ENCODE assay signal across 9 cellular contexts in genomic region chr6:30213654-30213998, GRCh38. TPM values are rescaled to one million over a fixed set of nuclear protein-coding genes. Genes with fewer than 3 reads are reported as not detected.
A peak's percentile ranks its signal among the peaks of the same experiment; 100 is the strongest.
DNase-seq lines count a peak whose midpoint lies in the region; ATAC-seq lines count a peak whose summit lies in the region.
"Had no signal": no experiment of that assay in that cellular context is flagged by ENCODE, and none has a peak within 500 bp of the region (broad histone marks: within the 10 kb centered on the region; RNA-seq: fewer than 3 reads in every experiment).

No MANE protein-coding gene starts in this region.

- ATAC-seq in stimulated activated memory B cell treated with anti-CD40 and anti-IgM and Interleukin-4, amounts not matched to agents 10 μg/mL and 1 μg/mL and 100 μg/mL, for 72 hours: no peak
- ATAC-seq in HG03565 (IDR thresholded peaks at IDR 0.05; ENCODE audit: unreplicated experiment): no peak

- CTCF ChIA-PET in activated CD4-positive, alpha-beta memory T cell treated with anti-CD3 and anti-CD28 coated beads for 36 hours (lab: Charles Lee): interaction anchor here (1.0 to 3.9 kb wide), 6 partner anchors 14 to 240 kb away, joined by 3 to 14 read pairs (median 5); no protein-coding TSS in a partner anchor

- peak overlapping the region; percentile 99 for H3K27ac Mint-ChIP-seq in activated CD4-positive, alpha-beta memory T cell treated with anti-CD3 and anti-CD28 coated beads for 36 hours
- H3K27ac Mint-ChIP-seq in stimulated activated memory B cell treated with anti-CD40 and anti-IgM and Interleukin-4, amounts not matched to agents 10 μg/mL and 1 μg/mL and 100 μg/mL, for 72 hours: peak overlapping the region; percentile 97

- H3K36me3 Mint-ChIP-seq in activated CD4-positive, alpha-beta memory T cell treated with anti-CD3 and anti-CD28 coated beads for 36 hours: peaks cover 20% of the 10 kb centered on the region
- peaks cover 15% of the 10 kb centered on the region for H3K36me3 Mint-ChIP-seq in stimulated activated memory B cell treated with anti-CD40 and anti-IgM and Interleukin-4, amounts not matched to agents 10 μg/mL and 1 μg/mL and 100 μg/mL, for 72 hours

- intact Hi-C loops in activated CD4-positive, alpha-beta memory T cell treated with anti-CD3 and anti-CD28 coated beads for 36 hours (cut with micrococcal nuclease): loop anchor here (1.0 to 5.0 kb wide), 4 partner anchors 44 to 491 kb away; partner anchors contain the start of gene HLA-F

- H3K27me3 Mint-ChIP-seq in activated CD4-positive, alpha-beta memory T cell treated with anti-CD3 and anti-CD28 coated beads for 36 hours: no peaks in the 10 kb centered on the region
- H3K27me3 Mint-ChIP-seq in stimulated activated memory B cell treated with anti-CD40 and anti-IgM and Interleukin-4, amounts not matched to agents 10 μg/mL and 1 μg/mL and 100 μg/mL, for 72 hours: no peaks in the 10 kb centered on the region

- H3K9me3 Mint-ChIP-seq in activated CD4-positive, alpha-beta memory T cell treated with anti-CD3 and anti-CD28 coated beads for 36 hours: no peaks in the 10 kb centered on the region
- no peaks in the 10 kb centered on the region for H3K9me3 Mint-ChIP-seq in stimulated activated memory B cell treated with anti-CD40 and anti-IgM and Interleukin-4, amounts not matched to agents 10 μg/mL and 1 μg/mL and 100 μg/mL, for 72 hours

- peak; percentile 63 for DNase-seq in DMS153 treated with DMSO at 0.1 percent for 48 hours (lab: John Stamatoyannopoulos, UW; ENCODE audit: unreplicated experiment)
- DNase-seq in DMS153 (lab: John Stamatoyannopoulos, UW): no peak
- no peak for DNase-seq in activated CD4-positive, alpha-beta memory T cell treated with anti-CD3 and anti-CD28 coated beads for 36 hours
- peak; percentile 9 for DNase-seq in iPS DF 4.7 (ENCODE audit: extremely low read depth, low spot score)
- no peak for DNase-seq in NOMO-1 treated with dmso at 0.1 percent for 144 hours (lab: John Stamatoyannopoulos, UW; ENCODE audit: unreplicated experiment)
- DNase-seq in DMS53 treated with DMSO at 0.1 percent for 48 hours (lab: John Stamatoyannopoulos, UW; ENCODE audit: unreplicated experiment): no peak

- peak overlapping the region; percentile 97 for H3K4me3 Mint-ChIP-seq in activated CD4-positive, alpha-beta memory T cell treated with anti-CD3 and anti-CD28 coated beads for 36 hours
- peak overlapping the region; percentile 89 for H3K4me3 Mint-ChIP-seq in stimulated activated memory B cell treated with anti-CD40 and anti-IgM and Interleukin-4, amounts not matched to agents 10 μg/mL and 1 μg/mL and 100 μg/mL, for 72 hours

- peaks cover 45% of the 10 kb centered on the region for H3K4me1 Mint-ChIP-seq in activated CD4-positive, alpha-beta memory T cell treated with anti-CD3 and anti-CD28 coated beads for 36 hours (ENCODE audit: low read depth)
- peaks cover 59% of the 10 kb centered on the region for H3K4me1 Mint-ChIP-seq in stimulated activated memory B cell treated with anti-CD40 and anti-IgM and Interleukin-4, amounts not matched to agents 10 μg/mL and 1 μg/mL and 100 μg/mL, for 72 hours

- POLR2A ChIA-PET in activated CD4-positive, alpha-beta memory T cell treated with anti-CD3 and anti-CD28 coated beads for 36 hours (lab: Charles Lee): interaction anchor here (0.5 to 2.8 kb wide), 7 partner anchors 15 to 175 kb away, joined by 4 to 24 read pairs (median 6); partner anchors contain the start of genes POLR1H, PPP1R11 and TRIM39

RNA-seq across cellular contexts. Expression of gene TRIM26, which starts 0.4 kb away (rescaled TPM):
- total RNA-seq in activated CD4-positive, alpha-beta memory T cell treated with anti-CD3 and anti-CD28 coated beads for 36 hours: 10 to 100 TPM; 64.3 to 65.1 TPM

RNA-seq across cellular contexts. Expression of gene TRIM15, which starts 50.3 kb away (rescaled TPM):
- total RNA-seq in activated CD4-positive, alpha-beta memory T cell treated with anti-CD3 and anti-CD28 coated beads for 36 hours: 1 to 10 TPM in 1 of 2 experiments, under 1 TPM in 1; 0.63 to 1.6 TPM
- total RNA-seq: A172 had no signal

RNA-seq across cellular contexts. Expression of gene TRIM10, which starts 52.6 kb away (rescaled TPM):
- total RNA-seq in activated CD4-positive, alpha-beta memory T cell treated with anti-CD3 and anti-CD28 coated beads for 36 hours: under 1 TPM; 0.36 to 0.38 TPM
- total RNA-seq: A172 had no signal

Comparison
In these comparisons a context has a peak if more than half of its experiments do, and no peak if none do; other contexts are left out.
1. DNase-seq: peak in DMS153 treated with DMSO at 0.1 percent for 48 hours (single experiment) and iPS DF 4.7 (single experiment); none in DMS153 (single experiment), activated CD4-positive, alpha-beta memory T cell treated with anti-CD3 and anti-CD28 coated beads for 36 hours (single experiment), NOMO-1 treated with dmso at 0.1 percent for 144 hours (single experiment) and DMS53 treated with DMSO at 0.1 percent for 48 hours (single experiment).